In genomic region chr10:119412244-119412750, GRCh38 we compare ENCODE assay signal across 10 cellular contexts.
DNase-seq lines count a peak whose midpoint lies in the region; ATAC-seq and TF ChIP-seq lines count a peak whose summit lies in the region.
"Had no signal": no experiment of that assay in that cellular context is flagged by ENCODE, and none has a peak within 500 bp of the region (broad histone marks: within the 10 kb centered on the region; RNA-seq: fewer than 3 reads in every experiment).

No MANE protein-coding gene starts in this region.

- no peaks in the 10 kb centered on the region for H3K27me3 Mint-ChIP-seq in activated naive CD8-positive, alpha-beta T cell treated with anti-CD3 and anti-CD28 coated beads, Interleukin-2, amount 50 U/mL, for 24 hours

- H3K36me3 Mint-ChIP-seq in activated naive CD8-positive, alpha-beta T cell treated with anti-CD3 and anti-CD28 coated beads, Interleukin-2, amount 50 U/mL, for 24 hours (ENCODE audit: low read depth): no peaks in the 10 kb centered on the region

- peak overlapping the region; percentile 6 for H3K27ac ChIP-seq in muscle layer of colon (ENCODE audit: low read depth, low read length)
- H3K27ac ChIP-seq: A549 had no signal

- no peak overlapping the region for H3K9ac ChIP-seq in muscle layer of colon (ENCODE audit: low read length)

- H3K4me3 ChIP-seq in fibroblast of villous mesenchyme (ENCODE audit: low read depth, low read length) (no peak overlapping the region), muscle layer of colon (ENCODE audit: low read depth in 1 of 2, low read length in 2 of 2) (no peak overlapping the region)
- H3K4me3 ChIP-seq: A549 had no signal

- TF ChIP-seq CTCF in fibroblast of villous mesenchyme (IDR thresholded peaks at IDR 0.05; ENCODE audit: insufficient read depth, low read depth, low read length): no peak

- H3K9me3 ChIP-seq in muscle layer of colon (ENCODE audit: low read length): no peaks in the 10 kb centered on the region
- H3K9me3 ChIP-seq: A549 had no signal

- DNase-seq in DMS79 treated with DMSO at 0.1 percent for 48 hours (lab: John Stamatoyannopoulos, UW): peak; percentile 28
- no peak for DNase-seq in DMS79 (lab: John Stamatoyannopoulos, UW)
- peak; percentile 96 for DNase-seq in fibroblast of villous mesenchyme (ENCODE audit: low read depth)
- peak; percentile 81 for DNase-seq in ureter (ENCODE audit: low spot score)
- DNase-seq in activated naive CD8-positive, alpha-beta T cell treated with anti-CD3 and anti-CD28 coated beads, Interleukin-2, amount 50 U/mL, for 24 hours: no peak
- DNase-seq in inferior parietal cortex (ENCODE audit: extremely low spot score): no peak
- no peak for DNase-seq in ecto neural progenitor cell (ENCODE audit: low spot score)
- DNase-seq: NCI-H146 had no signal

- H3K27ac Mint-ChIP-seq in activated naive CD8-positive, alpha-beta T cell treated with anti-CD3 and anti-CD28 coated beads, Interleukin-2, amount 50 U/mL, for 24 hours: no peak overlapping the region

- H3K9me3 Mint-ChIP-seq in activated naive CD8-positive, alpha-beta T cell treated with anti-CD3 and anti-CD28 coated beads, Interleukin-2, amount 50 U/mL, for 24 hours: no peaks in the 10 kb centered on the region

- H3K4me1 ChIP-seq in muscle layer of colon (ENCODE audit: insufficient read depth, low read length): peaks cover 23% of the 10 kb centered on the region
- H3K4me1 ChIP-seq: A549 had no signal

- peaks cover under 1% of the 10 kb centered on the region for H3K4me1 Mint-ChIP-seq in activated naive CD8-positive, alpha-beta T cell treated with anti-CD3 and anti-CD28 coated beads, Interleukin-2, amount 50 U/mL, for 24 hours

- no peak overlapping the region for H3K4me3 Mint-ChIP-seq in activated naive CD8-positive, alpha-beta T cell treated with anti-CD3 and anti-CD28 coated beads, Interleukin-2, amount 50 U/mL, for 24 hours

- peaks cover 5% of the 10 kb centered on the region for H3K36me3 ChIP-seq in muscle layer of colon (ENCODE audit: insufficient read depth, low read length)

- H3K27me3 ChIP-seq in muscle layer of colon (ENCODE audit: control insufficient read depth in 1 of 2, insufficient read depth in 2 of 2, low read length in 2 of 2): no peaks in the 10 kb centered on the region

- ATAC-seq in activated naive CD8-positive, alpha-beta T cell treated with anti-CD3 and anti-CD28 coated beads, Interleukin-2, amount 50 U/mL, for 24 hours: no peak
- ATAC-seq: A549 had no signal

Comparison
In these comparisons a context has a peak if more than half of its experiments do, and no peak if none do; other contexts are left out.
1. DNase-seq: peak in DMS79 treated with DMSO at 0.1 percent for 48 hours (single experiment), fibroblast of villous mesenchyme (single experiment) and ureter (single experiment); none in DMS79 (single experiment), activated naive CD8-positive, alpha-beta T cell treated with anti-CD3 and anti-CD28 coated beads, Interleukin-2, amount 50 U/mL, for 24 hours (single experiment), inferior parietal cortex (single experiment) and ecto neural progenitor cell (single experiment).